In genomic region chr10:11595395-11595692, GRCh38 we compare ENCODE assay signal across 11 cellular contexts. TPM values are rescaled to one million over a fixed set of nuclear protein-coding genes. Genes with fewer than 3 reads are reported as not detected.
A peak's percentile ranks its signal among the peaks of the same experiment; 100 is the strongest.
DNase-seq lines count a peak whose midpoint lies in the region; ATAC-seq and TF ChIP-seq lines count a peak whose summit lies in the region.
"Had no signal": no experiment of that assay in that cellular context is flagged by ENCODE, and none has a peak within 500 bp of the region (broad histone marks: within the 10 kb centered on the region; RNA-seq: fewer than 3 reads in every experiment).

No MANE protein-coding gene starts in this region.

- no peak overlapping the region for H2BK5ac ChIP-seq in mesenchymal stem cell (ENCODE audit: low read depth, low read length, poor library complexity, severe bottlenecking)

- CTCF ChIA-PET in mammary epithelial cell (lab: Charles Lee; ENCODE audit: low non-redundant PET), result no interaction called here

- H3K36me3 Mint-ChIP-seq in activated T-helper 1 cell treated with anti-CD3 and anti-CD28 coated beads, Interleukin-12 subunit alpha, Interleukin-12 subunit beta, Interleukin-2, Interleukin-4 antibody, amounts not matched to agents 30 ng/mL and 10 ng/mL and 1 ng/mL, durations not matched to agents 14 hours and 24 hours and 36 hours (ENCODE audit: low read depth), result peaks cover 2% of the 10 kb centered on the region

- no TSS peak for BruUV-seq in mammary epithelial cell (replicated peaks; lab: Mats Ljungman, UMichigan)

- H3K4me1 Mint-ChIP-seq in activated T-helper 1 cell treated with anti-CD3 and anti-CD28 coated beads, Interleukin-12 subunit alpha, Interleukin-12 subunit beta, Interleukin-2, Interleukin-4 antibody, amounts not matched to agents 30 ng/mL and 10 ng/mL and 1 ng/mL, durations not matched to agents 14 hours and 24 hours and 36 hours (ENCODE audit: low read depth), result no peaks in the 10 kb centered on the region
- H3K4me1 Mint-ChIP-seq: activated CD4-positive, alpha-beta T cell treated with anti-CD3 and anti-CD28 coated beads, Interleukin-2, amount 10 ng/mL, durations not matched to agents 24 days and 14 days had no signal

- peaks cover 0 to 32% (median 11%) of the 10 kb centered on the region in 11 experiments; a peak in 12 of 22 replicates for H4K20me1 ChIP-seq in BLaER1 treated with 17β-estradiol and CSF1 and Interleukin-3, amounts not matched to agents 10 nM and 100 nM
- H4K20me1 ChIP-seq in mammary epithelial cell (ENCODE audit: insufficient read depth, low read length), result no peaks in the 10 kb centered on the region

- H2BK15ac ChIP-seq in mesenchymal stem cell (ENCODE audit: low read depth, poor library complexity, severe bottlenecking), result no peak overlapping the region

- no peaks in the 10 kb centered on the region for H3K9me3 Mint-ChIP-seq in activated T-helper 1 cell treated with anti-CD3 and anti-CD28 coated beads, Interleukin-12 subunit alpha, Interleukin-12 subunit beta, Interleukin-2, Interleukin-4 antibody, amounts not matched to agents 30 ng/mL and 10 ng/mL and 1 ng/mL, durations not matched to agents 14 hours and 24 hours and 36 hours
- H3K9me3 Mint-ChIP-seq: activated CD4-positive, alpha-beta T cell treated with anti-CD3 and anti-CD28 coated beads, Interleukin-2, amount 10 ng/mL, durations not matched to agents 24 days and 14 days had no signal

- H3K27me3 ChIP-seq in BLaER1 treated with 17β-estradiol and CSF1 and Interleukin-3, amounts not matched to agents 10 nM and 100 nM, result no peaks in the 10 kb centered on the region
- H3K27me3 ChIP-seq in mammary epithelial cell (ENCODE audit: insufficient read depth, low read length) (no peaks in the 10 kb centered on the region), mesenchymal stem cell (ENCODE audit: control insufficient read depth in 1 of 2, insufficient read depth in 1 of 2, low read length in 2 of 2) (no peaks in the 10 kb centered on the region)

- peak overlapping the region; percentile 69 for H2AK5ac ChIP-seq in mesenchymal stem cell (ENCODE audit: low read length, severe bottlenecking)

- in situ Hi-C loops in mammary epithelial cell (cut with MboI; ENCODE audit: low sequenced_read_pairs in 2 of 2), result no loop called here

- no peak for TF ChIP-seq CTCF in mammary epithelial cell (conservative IDR thresholded peaks at IDR 0.05 in 1 of 2, IDR thresholded peaks at IDR 0.05 in 1 of 2; ENCODE audit: extremely low read depth in 1 of 2, insufficient read depth in 1 of 2, low read depth in 1 of 2, low read length in 2 of 2)

- H3K4me1 ChIP-seq in BLaER1 treated with 17β-estradiol and CSF1 and Interleukin-3, amounts not matched to agents 10 nM and 100 nM, result peaks cover 23 to 34% (median 31%) of the 10 kb centered on the region in 10 experiments
- H3K4me1 ChIP-seq in mammary epithelial cell (ENCODE audit: insufficient read depth, low read length) (no peaks in the 10 kb centered on the region), mesenchymal stem cell (ENCODE audit: control insufficient read depth, insufficient read depth, low read depth, low read length) (peaks cover 4% of the 10 kb centered on the region)

- H3K27ac Mint-ChIP-seq in activated T-helper 1 cell treated with anti-CD3 and anti-CD28 coated beads, Interleukin-12 subunit alpha, Interleukin-12 subunit beta, Interleukin-2, Interleukin-4 antibody, amounts not matched to agents 30 ng/mL and 10 ng/mL and 1 ng/mL, durations not matched to agents 14 hours and 24 hours and 36 hours, result no peak overlapping the region
- H3K27ac Mint-ChIP-seq: activated CD4-positive, alpha-beta T cell treated with anti-CD3 and anti-CD28 coated beads, Interleukin-2, amount 10 ng/mL, durations not matched to agents 24 days and 14 days; activated naive CD8-positive, alpha-beta T cell had no signal

- ATAC-seq in HG03432 (IDR thresholded peaks at IDR 0.05; ENCODE audit: unreplicated experiment) (peak; percentile 42), HG02852 (IDR thresholded peaks at IDR 0.05; ENCODE audit: unreplicated experiment) (no peak)

- intact Hi-C loops in mammary epithelial cell (cut with micrococcal nuclease), result no loop called here
- intact Hi-C loops in activated T-helper 1 cell treated with anti-CD3 and anti-CD28 coated beads, Interleukin-12 subunit alpha, Interleukin-12 subunit beta, Interleukin-2, Interleukin-4 antibody, amounts not matched to agents 30 ng/mL and 10 ng/mL and 1 ng/mL, durations not matched to agents 14 hours and 24 hours and 36 hours (cut with micrococcal nuclease), result no loop called here

- peak overlapping the region in 6 of 11 experiments; percentile 26 to 45 (median 32); a peak in 6 of 22 replicates for H3K9ac ChIP-seq in BLaER1 treated with 17β-estradiol and CSF1 and Interleukin-3, amounts not matched to agents 10 nM and 100 nM
- no peak overlapping the region for H3K9ac ChIP-seq in mammary epithelial cell (ENCODE audit: insufficient read depth, low read length)
- H3K9ac ChIP-seq in mesenchymal stem cell (ENCODE audit: low read length), result peak overlapping the region; percentile 65

- H2BK12ac ChIP-seq in mesenchymal stem cell (ENCODE audit: low read length in 2 of 2), result no peak overlapping the region

- H3K18ac ChIP-seq in mesenchymal stem cell (ENCODE audit: low read depth in 1 of 2, low read length in 2 of 2), result peak overlapping the region; percentile 19 to 40

- peaks cover 33% of the 10 kb centered on the region for H3K79me1 ChIP-seq in mesenchymal stem cell (replicated peaks; ENCODE audit: low read length, poor library complexity, severe bottlenecking)

- H3K27ac ChIP-seq in BLaER1 treated with 17β-estradiol and CSF1 and Interleukin-3, amounts not matched to agents 10 nM and 100 nM, result peak overlapping the region in 8 of 11 experiments; percentile 1 to 52 (median 11); a peak in 9 of 22 replicates
- H3K27ac ChIP-seq in mammary epithelial cell (ENCODE audit: insufficient read depth, low read depth, low read length) (no peak overlapping the region), mesenchymal stem cell (ENCODE audit: low read length, poor library complexity, severe bottlenecking) (no peak overlapping the region)
- H3K27ac ChIP-seq: C4-2B had no signal

- H3K79me2 ChIP-seq in mammary epithelial cell (ENCODE audit: insufficient read depth, low read length), result peaks cover 55% of the 10 kb centered on the region

- no peak overlapping the region for H3K4ac ChIP-seq in mesenchymal stem cell (ENCODE audit: low read depth in 1 of 2, low read length in 2 of 2)

- H3K4me2 ChIP-seq in BLaER1 treated with 17β-estradiol and CSF1 and Interleukin-3, amounts not matched to agents 10 nM and 100 nM, result peak overlapping the region; percentile 34 to 82 (median 50)
- no peak overlapping the region for H3K4me2 ChIP-seq in mammary epithelial cell (ENCODE audit: insufficient read depth, low read depth, low read length)
- H3K4me2 ChIP-seq in mesenchymal stem cell (ENCODE audit: low read length, poor library complexity, severe bottlenecking), result no peak overlapping the region

- H3K9me3 ChIP-seq in BLaER1 treated with 17β-estradiol and CSF1 and Interleukin-3, amounts not matched to agents 10 nM and 100 nM (replicated peaks in 1 of 11), result peaks cover 0 to 7% (median 4%) of the 10 kb centered on the region in 11 experiments; a peak in 8 of 22 replicates
- H3K9me3 ChIP-seq in mammary epithelial cell (replicated peaks; ENCODE audit: insufficient read depth, low read length) (no peaks in the 10 kb centered on the region), mesenchymal stem cell (ENCODE audit: control insufficient read depth, low read length) (no peaks in the 10 kb centered on the region)

- DNase-seq in mammary epithelial cell (peak; percentile 18), mesenchymal stem cell (peak; percentile 85), SKM-1 (lab: John Stamatoyannopoulos, UW; ENCODE audit: unreplicated experiment) (no peak), NCI-H1436 treated with DMSO at 0.1 percent for 48 hours (lab: John Stamatoyannopoulos, UW) (no peak)
- DNase-seq in activated T-helper 1 cell treated with anti-CD3 and anti-CD28 coated beads, Interleukin-12 subunit alpha, Interleukin-12 subunit beta, Interleukin-2, Interleukin-4 antibody, amounts not matched to agents 30 ng/mL and 10 ng/mL and 1 ng/mL, durations not matched to agents 14 hours and 24 hours and 36 hours (ENCODE audit: low spot score), result no peak
- DNase-seq: activated CD4-positive, alpha-beta T cell treated with anti-CD3 and anti-CD28 coated beads, Interleukin-2, amount 10 ng/mL, durations not matched to agents 24 days and 14 days had no signal

- no peak overlapping the region for H3K23ac ChIP-seq in mesenchymal stem cell (ENCODE audit: low read length in 2 of 2)

- H2AFZ ChIP-seq in mammary epithelial cell (ENCODE audit: low read depth, low read length) (no peak overlapping the region), mesenchymal stem cell (ENCODE audit: low read depth, low read length) (no peak overlapping the region)

- no peak overlapping the region for H2BK120ac ChIP-seq in mesenchymal stem cell (ENCODE audit: low read depth, low read length)

- no peak overlapping the region for H3K14ac ChIP-seq in mesenchymal stem cell (ENCODE audit: low read length in 2 of 2)

- H3K36me3 ChIP-seq in BLaER1 treated with 17β-estradiol and CSF1 and Interleukin-3, amounts not matched to agents 10 nM and 100 nM, result peaks cover 0 to 29% (median 13%) of the 10 kb centered on the region in 11 experiments; a peak in 14 of 22 replicates
- H3K36me3 ChIP-seq in mammary epithelial cell (ENCODE audit: insufficient read depth, low read length), result no peaks in the 10 kb centered on the region
- peaks cover 0 to 3% of the 10 kb centered on the region in 2 experiments for H3K36me3 ChIP-seq in mesenchymal stem cell (ENCODE audit: control insufficient read depth in 1 of 2, insufficient read depth in 2 of 2, low read depth in 1 of 2, low read length in 2 of 2)

- H4K91ac ChIP-seq in mesenchymal stem cell (ENCODE audit: low read length), result no peak overlapping the region

- H3K4me3 Mint-ChIP-seq in activated T-helper 1 cell treated with anti-CD3 and anti-CD28 coated beads, Interleukin-12 subunit alpha, Interleukin-12 subunit beta, Interleukin-2, Interleukin-4 antibody, amounts not matched to agents 30 ng/mL and 10 ng/mL and 1 ng/mL, durations not matched to agents 14 hours and 24 hours and 36 hours, result no peak overlapping the region
- H3K4me3 Mint-ChIP-seq: activated CD4-positive, alpha-beta T cell treated with anti-CD3 and anti-CD28 coated beads, Interleukin-2, amount 10 ng/mL, durations not matched to agents 24 days and 14 days; activated naive CD8-positive, alpha-beta T cell had no signal

- dilution Hi-C loops in mammary epithelial cell (cut with HindIII; ENCODE audit: low sequenced_read_pairs), result no loop called here

- peaks cover 11% of the 10 kb centered on the region for H3K27me3 Mint-ChIP-seq in activated T-helper 1 cell treated with anti-CD3 and anti-CD28 coated beads, Interleukin-12 subunit alpha, Interleukin-12 subunit beta, Interleukin-2, Interleukin-4 antibody, amounts not matched to agents 30 ng/mL and 10 ng/mL and 1 ng/mL, durations not matched to agents 14 hours and 24 hours and 36 hours (ENCODE audit: insufficient read depth)
- H3K27me3 Mint-ChIP-seq: activated naive CD8-positive, alpha-beta T cell had no signal

- 100% methylated on average over 1 of the region's 1 CpG for WGBS in mammary epithelial cell (ENCODE audit: low coverage, missing lambda C conversion rate)
- WGBS in mesenchymal stem cell, result 14% methylated on average over 1 of the region's 1 CpG

- H4K8ac ChIP-seq in mesenchymal stem cell (ENCODE audit: low read length), result no peak overlapping the region

- H3K4me3 ChIP-seq in BLaER1 treated with 17β-estradiol and CSF1 and Interleukin-3, amounts not matched to agents 10 nM and 100 nM, result no peak overlapping the region
- H3K4me3 ChIP-seq in mammary epithelial cell (replicated peaks in 1 of 3; ENCODE audit: insufficient read depth in 1 of 3, low read depth in 2 of 3, low read length in 3 of 3) (no peak overlapping the region), mesenchymal stem cell (ENCODE audit: insufficient read depth in 1 of 2, low read depth in 1 of 2, low read length in 2 of 2) (no peak overlapping the region)

RNA-seq across cellular contexts. Expression of gene USP6NL, which starts 16.1 kb away (rescaled TPM):
- 10 to 100 TPM; 12.2 to 13.9 TPM for total RNA-seq in mammary epithelial cell
- polyA plus RNA-seq in mammary epithelial cell, result 7.2 TPM
- 13.4 TPM for polyA minus RNA-seq in mammary epithelial cell
- 14.0 TPM for polyA plus RNA-seq in mesenchymal stem cell (2013, experiment 1 of 2)
- 14.2 TPM for polyA plus RNA-seq in mesenchymal stem cell (2013, experiment 2 of 2)
- 0.64 and 0.78 TPM in 2 replicates for total RNA-seq in activated T-helper 1 cell treated with anti-CD3 and anti-CD28 coated beads, Interleukin-12 subunit alpha, Interleukin-12 subunit beta, Interleukin-2, Interleukin-4 antibody, amounts not matched to agents 30 ng/mL and 10 ng/mL and 1 ng/mL, durations not matched to agents 14 hours and 24 hours and 36 hours

Comparison
In these comparisons a context has a peak if more than half of its experiments do, and no peak if none do; other contexts are left out.
1. H3K27ac ChIP-seq: peak in BLaER1 treated with 17β-estradiol and CSF1 and Interleukin-3, amounts not matched to agents 10 nM and 100 nM (8 of 11); none in mammary epithelial cell (single experiment) and mesenchymal stem cell (single experiment).
2. H3K4me2 ChIP-seq: peak in BLaER1 treated with 17β-estradiol and CSF1 and Interleukin-3, amounts not matched to agents 10 nM and 100 nM (11 of 11); none in mammary epithelial cell (single experiment) and mesenchymal stem cell (single experiment).
3. DNase-seq: peak in mammary epithelial cell (single experiment) and mesenchymal stem cell (single experiment); none in activated T-helper 1 cell treated with anti-CD3 and anti-CD28 coated beads, Interleukin-12 subunit alpha, Interleukin-12 subunit beta, Interleukin-2, Interleukin-4 antibody, amounts not matched to agents 30 ng/mL and 10 ng/mL and 1 ng/mL, durations not matched to agents 14 hours and 24 hours and 36 hours (single experiment), SKM-1 (single experiment) and NCI-H1436 treated with DMSO at 0.1 percent for 48 hours (single experiment).